8 cellular contexts compared by ENCODE assay signal in the genomic region with DNA sequence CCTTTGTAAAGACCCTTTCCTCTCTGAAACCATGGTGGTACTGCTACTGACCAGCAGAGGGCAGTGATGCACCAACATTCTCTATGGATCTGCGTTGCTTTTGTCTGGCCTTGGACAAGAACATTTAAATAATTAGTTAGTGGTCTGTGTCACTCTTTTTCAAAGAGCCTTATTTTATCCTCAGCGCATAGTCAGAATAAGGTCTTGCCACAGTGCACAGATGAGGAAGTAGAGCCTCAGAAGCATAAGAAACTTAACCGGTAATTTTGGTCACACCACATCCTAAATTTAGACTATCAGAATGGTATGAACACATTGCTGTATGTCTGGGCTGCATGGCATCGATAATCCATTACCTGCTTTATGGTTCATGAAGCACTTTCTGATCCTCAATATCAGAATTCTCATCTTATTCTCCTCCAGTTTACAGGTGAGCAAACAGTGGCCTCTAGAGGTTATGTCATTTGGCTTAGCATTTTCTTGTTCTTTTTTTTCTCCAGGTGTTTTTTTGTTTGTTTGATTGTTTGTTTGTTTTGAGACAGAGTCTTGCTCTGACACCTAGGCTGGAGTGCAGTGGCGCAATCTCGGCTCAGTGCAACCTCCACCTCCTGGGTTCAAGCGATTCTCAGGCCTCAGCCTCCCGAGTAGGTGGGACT.
DNase-seq lines count a peak whose midpoint lies in the region; ATAC-seq and TF ChIP-seq lines count a peak whose summit lies in the region.

No MANE protein-coding gene starts in this region.

- H3K4me3 ChIP-seq in AG10803 (ENCODE audit: low read length): no peak overlapping the region
- no peak overlapping the region for H3K4me3 ChIP-seq in WI38 (ENCODE audit: low read depth, low read length)

- peak; percentile 86 for ATAC-seq in GM18868 (IDR thresholded peaks at IDR 0.05; ENCODE audit: unreplicated experiment)
- ATAC-seq in HG03095 (IDR thresholded peaks at IDR 0.05; ENCODE audit: unreplicated experiment): peak; percentile 81

- TF ChIP-seq CTCF in AG10803 (conservative IDR thresholded peaks at IDR 0.05; ENCODE audit: low read length): peak; percentile 99
- peak; percentile 87 for TF ChIP-seq CTCF in WI38 (IDR thresholded peaks at IDR 0.05; ENCODE audit: low read depth, low read length)

- peak overlapping the region; percentile 78 for H3K27ac ChIP-seq in layer of hippocampus (ENCODE audit: low read depth, low read length)

- no peaks in the 10 kb centered on the region for H3K27me3 ChIP-seq in layer of hippocampus (ENCODE audit: control insufficient read depth, insufficient read depth, low read length)

- DNase-seq in AG10803 (ENCODE audit: low read depth): peak; percentile 68
- peak; percentile 73 for DNase-seq in NCI-H2196 (lab: John Stamatoyannopoulos, UW; ENCODE audit: unreplicated experiment)
- DNase-seq in central memory CD4-positive, alpha-beta T cell: peak; percentile 51
- peak; percentile 54 for DNase-seq in stimulated activated CD4-positive, alpha-beta T cell treated with anti-CD3 and anti-CD28 coated beads, Interleukin-4, amount 100 ng/mL, for 1 hour
